Comparison of ENCODE assay signal across 9 cellular contexts in genomic region chr22:19143212-19143611, GRCh38. TPM values are rescaled to one million over a fixed set of nuclear protein-coding genes. Genes with fewer than 3 reads are reported as not detected.
A peak's percentile ranks its signal among the peaks of the same experiment; 100 is the strongest.
DNase-seq lines count a peak whose midpoint lies in the region; ATAC-seq and TF ChIP-seq lines count a peak whose summit lies in the region.
"Had no signal": no experiment of that assay in that cellular context is flagged by ENCODE, and none has a peak within 500 bp of the region (broad histone marks: within the 10 kb centered on the region; RNA-seq: fewer than 3 reads in every experiment).

No MANE protein-coding gene starts in this region.

- H2AFZ ChIP-seq in MM.1S (ENCODE audit: low read length) = no peak overlapping the region
- no peak overlapping the region for H2AFZ ChIP-seq in mammary epithelial cell (ENCODE audit: low read depth, low read length)
- H2AFZ ChIP-seq in neuron (ENCODE audit: low read depth, low read length) = no peak overlapping the region

- no TSS peak for BruUV-seq in mammary epithelial cell (replicated peaks; lab: Mats Ljungman, UMichigan)

- DNase-seq in MM.1S = no peak
- no peak for DNase-seq in mammary epithelial cell
- DNase-seq in NCI-H1092 treated with DMSO at 0.1 percent for 48 hours (lab: John Stamatoyannopoulos, UW) = no peak
- no peak for DNase-seq in DMS53 treated with DMSO at 0.1 percent for 48 hours (lab: John Stamatoyannopoulos, UW; ENCODE audit: unreplicated experiment)
- DNase-seq: left ventricle myocardium superior, NCI-H1436 treated with DMSO at 0.1 percent for 48 hours had no signal

- H3K4me2 ChIP-seq in DOHH2 (ENCODE audit: low read length) = peak overlapping the region; percentile 92
- peak overlapping the region; percentile 96; the same call in 1 of the 2 replicates for H3K4me2 ChIP-seq in MM.1S (ENCODE audit: low read depth, low read length)
- H3K4me2 ChIP-seq in mammary epithelial cell (ENCODE audit: insufficient read depth, low read depth, low read length) = peak overlapping the region; percentile 92

- TF ChIP-seq CTCF in DOHH2 (IDR thresholded peaks at IDR 0.05; ENCODE audit: low read depth, low read length, poor library complexity, severe bottlenecking) = no peak
- no peak for TF ChIP-seq CTCF in MM.1S (IDR thresholded peaks at IDR 0.05; ENCODE audit: low read length)
- TF ChIP-seq CTCF in mammary epithelial cell (conservative IDR thresholded peaks at IDR 0.05 in 1 of 2, IDR thresholded peaks at IDR 0.05 in 1 of 2; ENCODE audit: extremely low read depth in 1 of 2, insufficient read depth in 1 of 2, low read depth in 1 of 2, low read length in 2 of 2) = no peak

- H3K9me2 ChIP-seq in DOHH2 (replicated peaks; ENCODE audit: control insufficient read depth, low read length) = no peaks in the 10 kb centered on the region
- H3K9me2 ChIP-seq in MM.1S (replicated peaks; ENCODE audit: insufficient read depth, low read length) = no peaks in the 10 kb centered on the region

- no peak overlapping the region for H3K27ac ChIP-seq in DOHH2 (ENCODE audit: low read depth, low read length)
- H3K27ac ChIP-seq in MM.1S (ENCODE audit: low read length) = no peak overlapping the region
- H3K27ac ChIP-seq in mammary epithelial cell (ENCODE audit: insufficient read depth, low read depth, low read length) = no peak overlapping the region

- H3K79me2 ChIP-seq in DOHH2 (ENCODE audit: control insufficient read depth, low read length) (peaks cover 24% of the 10 kb centered on the region), MM.1S (ENCODE audit: low read length) (peaks cover 22% of the 10 kb centered on the region), mammary epithelial cell (ENCODE audit: insufficient read depth, low read length) (peaks cover 23% of the 10 kb centered on the region)

- no peak overlapping the region for H3K9ac ChIP-seq in MM.1S (ENCODE audit: low read length)
- H3K9ac ChIP-seq in mammary epithelial cell (ENCODE audit: insufficient read depth, low read length) = no peak overlapping the region

- WGBS in mammary epithelial cell (ENCODE audit: low coverage, missing lambda C conversion rate) = 79% methylated on average over 4 of the region's 5 CpGs

- in situ Hi-C loops in mammary epithelial cell (cut with MboI; ENCODE audit: low sequenced_read_pairs in 2 of 2) = no loop called here

- intact Hi-C loops in mammary epithelial cell (cut with micrococcal nuclease) = loop anchor here (10.0 kb wide), 1 partner anchor 492 kb away; no protein-coding TSS in a partner anchor

- H3K9me3 ChIP-seq in DOHH2 (ENCODE audit: control insufficient read depth, insufficient read depth, low read length) = no peaks in the 10 kb centered on the region
- no peaks in the 10 kb centered on the region for H3K9me3 ChIP-seq in MM.1S (replicated peaks; ENCODE audit: insufficient read depth, low read length)
- H3K9me3 ChIP-seq in mammary epithelial cell (replicated peaks; ENCODE audit: insufficient read depth, low read length) = no peaks in the 10 kb centered on the region
- H3K9me3 ChIP-seq in neuron (ENCODE audit: low read length) = no peaks in the 10 kb centered on the region

- CTCF ChIA-PET in mammary epithelial cell (lab: Charles Lee; ENCODE audit: low non-redundant PET) = no interaction called here

- H3K27me3 ChIP-seq in DOHH2 (ENCODE audit: control insufficient read depth, low read length) (no peaks in the 10 kb centered on the region), MM.1S (replicated peaks; ENCODE audit: insufficient read depth, low read length) (peaks cover 10% of the 10 kb centered on the region), mammary epithelial cell (ENCODE audit: insufficient read depth, low read length) (peaks cover 2% of the 10 kb centered on the region), neuron (ENCODE audit: insufficient read depth, low read length) (peaks cover 22% of the 10 kb centered on the region)

- H3K4me3 ChIP-seq in DOHH2 (ENCODE audit: low read length) (peak overlapping the region; percentile 100), MM.1S (ENCODE audit: low read length) (no peak overlapping the region), mammary epithelial cell (replicated peaks in 1 of 3; ENCODE audit: insufficient read depth in 1 of 3, low read depth in 2 of 3, low read length in 3 of 3) (no peak overlapping the region), neuron (ENCODE audit: low read length) (peak overlapping the region; percentile 96)

- dilution Hi-C loops in mammary epithelial cell (cut with HindIII; ENCODE audit: low sequenced_read_pairs) = loop anchor here (5.0 kb wide), 1 partner anchor 81 kb away; no protein-coding TSS in a partner anchor

- no peaks in the 10 kb centered on the region for H4K20me1 ChIP-seq in DOHH2 (ENCODE audit: control insufficient read depth, insufficient read depth, low read depth, low read length)
- H4K20me1 ChIP-seq in MM.1S (ENCODE audit: insufficient read depth, low read length) = no peaks in the 10 kb centered on the region
- no peaks in the 10 kb centered on the region for H4K20me1 ChIP-seq in mammary epithelial cell (ENCODE audit: insufficient read depth, low read length)

- H3K36me3 ChIP-seq in DOHH2 (ENCODE audit: control insufficient read depth, low read length) = peaks cover 46% of the 10 kb centered on the region
- no peaks in the 10 kb centered on the region for H3K36me3 ChIP-seq in MM.1S (replicated peaks; ENCODE audit: insufficient read depth, low read length)
- peaks cover 18% of the 10 kb centered on the region for H3K36me3 ChIP-seq in mammary epithelial cell (ENCODE audit: insufficient read depth, low read length)
- H3K36me3 ChIP-seq in neuron (ENCODE audit: insufficient read depth, low read length) = peaks cover 43% of the 10 kb centered on the region

- H3K4me1 ChIP-seq in DOHH2 (ENCODE audit: control insufficient read depth, low read length) = peaks cover 12% of the 10 kb centered on the region
- H3K4me1 ChIP-seq in MM.1S (ENCODE audit: low read length) = no peaks in the 10 kb centered on the region
- peaks cover 13% of the 10 kb centered on the region for H3K4me1 ChIP-seq in mammary epithelial cell (ENCODE audit: insufficient read depth, low read length)
- peaks cover 4% of the 10 kb centered on the region for H3K4me1 ChIP-seq in neuron (ENCODE audit: insufficient read depth, low read length)

- H3F3A ChIP-seq in DOHH2 (ENCODE audit: control insufficient read depth, insufficient read depth) (no peaks in the 10 kb centered on the region), MM.1S (ENCODE audit: insufficient read depth, low read length) (no peaks in the 10 kb centered on the region)

- no peak for ATAC-seq in HG03097 (IDR thresholded peaks at IDR 0.05; ENCODE audit: low FRiP score, unreplicated experiment)
- ATAC-seq: left ventricle myocardium superior had no signal

RNA-seq across cellular contexts. Expression of gene ESS2, which starts 1.2 kb away (rescaled TPM):
- total RNA-seq in mammary epithelial cell = 10 to 100 TPM; 12.0 to 17.6 TPM
- polyA plus RNA-seq in mammary epithelial cell = 14.6 TPM
- 8.0 TPM for polyA minus RNA-seq in mammary epithelial cell

RNA-seq across cellular contexts. Expression of gene GSC2, which starts 6.9 kb away (rescaled TPM):
- total RNA-seq in mammary epithelial cell = not detected
- not detected for polyA plus RNA-seq in mammary epithelial cell
- not detected for polyA minus RNA-seq in mammary epithelial cell
- total RNA-seq: left ventricle myocardium superior had no signal

RNA-seq across cellular contexts. Expression of gene TSSK2, which starts 12.1 kb away (rescaled TPM):
- under 1 TPM in 1 of 2 donors, not detected in 1; 0.16 TPM for total RNA-seq in mammary epithelial cell
- not detected for polyA plus RNA-seq in mammary epithelial cell
- not detected for polyA minus RNA-seq in mammary epithelial cell
- total RNA-seq: left ventricle myocardium superior had no signal

RNA-seq across cellular contexts. Expression of gene DGCR2, which starts 21.0 kb away (rescaled TPM):
- total RNA-seq in mammary epithelial cell = 10 to 100 TPM; 66.1 to 80.9 TPM
- polyA plus RNA-seq in mammary epithelial cell = 66.8 TPM
- polyA minus RNA-seq in mammary epithelial cell = 107 TPM

RNA-seq across cellular contexts. Expression of gene SLC25A1, which starts 35.3 kb away (rescaled TPM):
- total RNA-seq in mammary epithelial cell = 100 to 1,000 TPM in 1 of 2 donors, 10 to 100 TPM in 1; 70.5 to 130 TPM
- polyA plus RNA-seq in mammary epithelial cell = 74.2 TPM
- 145 TPM for polyA minus RNA-seq in mammary epithelial cell

Comparison
In these comparisons a context has a peak if more than half of its experiments do, and no peak if none do; other contexts are left out.
1. H3K4me3 ChIP-seq: peak in DOHH2 (single experiment) and neuron (single experiment); none in MM.1S (single experiment) and mammary epithelial cell (0 of 3).
2. Peak in every context shown above with its lines, with median percentiles within 50 percentile points of each other: H3K4me2 ChIP-seq.